In the genomic region with DNA sequence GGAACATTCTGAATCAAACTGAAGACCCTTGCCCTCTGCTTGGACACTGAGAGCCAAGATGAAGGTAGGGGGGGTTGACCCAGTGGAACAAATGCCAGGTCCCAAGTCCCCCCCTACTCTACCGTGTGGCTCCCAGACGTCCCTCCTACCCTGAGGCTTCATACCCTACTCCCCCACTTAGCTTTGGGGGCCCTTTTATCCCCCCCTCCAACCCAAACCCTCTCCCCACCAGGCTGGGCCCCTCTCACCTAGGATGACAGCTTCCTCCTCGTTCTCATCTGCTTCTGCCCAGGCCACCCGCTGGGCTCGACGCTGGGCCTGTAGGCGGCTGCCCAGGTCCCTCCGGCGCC, we compare ENCODE assay signal across 8 cellular contexts. TPM values are rescaled to one million over a fixed set of nuclear protein-coding genes. Genes with fewer than 3 reads are reported as not detected.
DNase-seq lines count a peak whose midpoint lies in the region; ATAC-seq lines count a peak whose summit lies in the region.

No MANE protein-coding gene starts in this region.

- POLR2A ChIA-PET in activated naive CD8-positive, alpha-beta T cell treated with anti-CD3 and anti-CD28 coated beads, Interleukin-2, amount 10 ng/mL, durations not matched to agents 7 days and 5 days (lab: Charles Lee): interaction anchor here (0.8 to 1.5 kb wide), 5 partner anchors 20 to 216 kb away, joined by 3 to 8 read pairs (median 6); partner anchors contain the start of genes FASTKD5 and UBOX5

- no peak for DNase-seq in activated CD8-positive, alpha-beta memory T cell treated with anti-CD3 and anti-CD28 coated beads, Interleukin-2, amount 10 ng/mL, durations not matched to agents 7 days and 5 days
- DNase-seq in activated CD8-positive, alpha-beta memory T cell treated with anti-CD3 and anti-CD28 coated beads, Interleukin-2, amount 50 U/mL, for 48 hours: no peak
- DNase-seq in activated naive CD8-positive, alpha-beta T cell treated with anti-CD3 and anti-CD28 coated beads, Interleukin-2, amount 10 ng/mL, durations not matched to agents 7 days and 5 days: no peak
- DNase-seq in NCI-H226 (no peak), NCI-H2227 (lab: John Stamatoyannopoulos, UW; ENCODE audit: unreplicated experiment) (no peak)

- no peaks in the 10 kb centered on the region for H3K27me3 Mint-ChIP-seq in activated CD8-positive, alpha-beta memory T cell treated with anti-CD3 and anti-CD28 coated beads, Interleukin-2, amount 10 ng/mL, durations not matched to agents 7 days and 5 days
- no peaks in the 10 kb centered on the region for H3K27me3 Mint-ChIP-seq in activated naive CD8-positive, alpha-beta T cell treated with anti-CD3 and anti-CD28 coated beads, Interleukin-2, amount 10 ng/mL, durations not matched to agents 7 days and 5 days

- CTCF ChIA-PET in activated CD8-positive, alpha-beta memory T cell treated with anti-CD3 and anti-CD28 coated beads, Interleukin-2, amount 10 ng/mL, durations not matched to agents 7 days and 5 days (lab: Charles Lee): interaction anchor here (1.1 to 1.9 kb wide), 3 partner anchors 16 to 125 kb away, joined by 3 to 8 read pairs (median 7); partner anchors contain the start of genes FASTKD5 and UBOX5

- H3K4me1 Mint-ChIP-seq in activated CD8-positive, alpha-beta memory T cell treated with anti-CD3 and anti-CD28 coated beads, Interleukin-2, amount 10 ng/mL, durations not matched to agents 7 days and 5 days: peaks cover 9% of the 10 kb centered on the region
- peaks cover 4% of the 10 kb centered on the region for H3K4me1 Mint-ChIP-seq in activated naive CD8-positive, alpha-beta T cell treated with anti-CD3 and anti-CD28 coated beads, Interleukin-2, amount 10 ng/mL, durations not matched to agents 7 days and 5 days

- H3K9me3 Mint-ChIP-seq in activated CD8-positive, alpha-beta memory T cell treated with anti-CD3 and anti-CD28 coated beads, Interleukin-2, amount 10 ng/mL, durations not matched to agents 7 days and 5 days (ENCODE audit: low read depth): no peaks in the 10 kb centered on the region
- no peaks in the 10 kb centered on the region for H3K9me3 Mint-ChIP-seq in activated naive CD8-positive, alpha-beta T cell treated with anti-CD3 and anti-CD28 coated beads, Interleukin-2, amount 10 ng/mL, durations not matched to agents 7 days and 5 days

- ATAC-seq in activated CD8-positive, alpha-beta memory T cell treated with anti-CD3 and anti-CD28 coated beads, Interleukin-2, amount 10 ng/mL, durations not matched to agents 7 days and 5 days: no peak
- ATAC-seq in activated naive CD8-positive, alpha-beta T cell treated with anti-CD3 and anti-CD28 coated beads, Interleukin-2, amount 10 ng/mL, durations not matched to agents 7 days and 5 days (ENCODE audit: low read depth): no peak
- ATAC-seq in GM19023 (IDR thresholded peaks at IDR 0.05; ENCODE audit: unreplicated experiment): no peak

- H3K27ac ChIP-seq in layer of hippocampus (ENCODE audit: low read depth, low read length) (peak overlapping the region; percentile 92), temporal lobe (ENCODE audit: low read depth, low read length) (peak overlapping the region; percentile 91)

- no peaks in the 10 kb centered on the region for H3K27me3 ChIP-seq in layer of hippocampus (ENCODE audit: control insufficient read depth, insufficient read depth, low read length)

- H3K27ac Mint-ChIP-seq in activated CD8-positive, alpha-beta memory T cell treated with anti-CD3 and anti-CD28 coated beads, Interleukin-2, amount 10 ng/mL, durations not matched to agents 7 days and 5 days: peak overlapping the region; percentile 98
- H3K27ac Mint-ChIP-seq in activated naive CD8-positive, alpha-beta T cell treated with anti-CD3 and anti-CD28 coated beads, Interleukin-2, amount 10 ng/mL, durations not matched to agents 7 days and 5 days: no peak overlapping the region

- peaks cover 19% of the 10 kb centered on the region for H3K36me3 Mint-ChIP-seq in activated CD8-positive, alpha-beta memory T cell treated with anti-CD3 and anti-CD28 coated beads, Interleukin-2, amount 10 ng/mL, durations not matched to agents 7 days and 5 days
- peaks cover 23% of the 10 kb centered on the region for H3K36me3 Mint-ChIP-seq in activated naive CD8-positive, alpha-beta T cell treated with anti-CD3 and anti-CD28 coated beads, Interleukin-2, amount 10 ng/mL, durations not matched to agents 7 days and 5 days

- peak overlapping the region; percentile 87 for H3K4me3 Mint-ChIP-seq in activated CD8-positive, alpha-beta memory T cell treated with anti-CD3 and anti-CD28 coated beads, Interleukin-2, amount 10 ng/mL, durations not matched to agents 7 days and 5 days
- peak overlapping the region; percentile 95 for H3K4me3 Mint-ChIP-seq in activated naive CD8-positive, alpha-beta T cell treated with anti-CD3 and anti-CD28 coated beads, Interleukin-2, amount 10 ng/mL, durations not matched to agents 7 days and 5 days

RNA-seq across cellular contexts. Expression of gene DDRGK1, which starts 1.5 kb away (rescaled TPM):
- 10 to 100 TPM; 63.6 to 63.7 TPM for total RNA-seq in activated CD8-positive, alpha-beta memory T cell treated with anti-CD3 and anti-CD28 coated beads, Interleukin-2, amount 10 ng/mL, durations not matched to agents 7 days and 5 days
- total RNA-seq in activated naive CD8-positive, alpha-beta T cell treated with anti-CD3 and anti-CD28 coated beads, Interleukin-2, amount 10 ng/mL, durations not matched to agents 7 days and 5 days: 10 to 100 TPM; 58.1 to 59.2 TPM
- total RNA-seq in temporal lobe: 19.4 TPM

RNA-seq across cellular contexts. Expression of gene ITPA, which starts 6.4 kb away (rescaled TPM):
- 10 to 100 TPM; 51.9 to 71.7 TPM for total RNA-seq in activated CD8-positive, alpha-beta memory T cell treated with anti-CD3 and anti-CD28 coated beads, Interleukin-2, amount 10 ng/mL, durations not matched to agents 7 days and 5 days
- 10 to 100 TPM; 44.3 to 44.4 TPM for total RNA-seq in activated naive CD8-positive, alpha-beta T cell treated with anti-CD3 and anti-CD28 coated beads, Interleukin-2, amount 10 ng/mL, durations not matched to agents 7 days and 5 days
- total RNA-seq in temporal lobe: 28.0 TPM

RNA-seq across cellular contexts. Expression of gene LZTS3, which starts 29.6 kb away (rescaled TPM):
- total RNA-seq in activated CD8-positive, alpha-beta memory T cell treated with anti-CD3 and anti-CD28 coated beads, Interleukin-2, amount 10 ng/mL, durations not matched to agents 7 days and 5 days: under 1 TPM; 0.41 to 0.70 TPM
- 1 to 10 TPM; 2.1 to 2.5 TPM for total RNA-seq in activated naive CD8-positive, alpha-beta T cell treated with anti-CD3 and anti-CD28 coated beads, Interleukin-2, amount 10 ng/mL, durations not matched to agents 7 days and 5 days
- total RNA-seq in temporal lobe: 15.0 TPM

RNA-seq across cellular contexts. Expression of gene SLC4A11, which starts 36.0 kb away (rescaled TPM):
- total RNA-seq in activated CD8-positive, alpha-beta memory T cell treated with anti-CD3 and anti-CD28 coated beads, Interleukin-2, amount 10 ng/mL, durations not matched to agents 7 days and 5 days: 1 to 10 TPM; 5.4 to 6.0 TPM
- total RNA-seq in activated naive CD8-positive, alpha-beta T cell treated with anti-CD3 and anti-CD28 coated beads, Interleukin-2, amount 10 ng/mL, durations not matched to agents 7 days and 5 days: 1 to 10 TPM; 1.9 to 2.4 TPM
- under 0.01 TPM for total RNA-seq in temporal lobe

RNA-seq across cellular contexts. Expression of gene FASTKD5, which starts 43.3 kb away (rescaled TPM):
- 10 to 100 TPM; 17.0 to 23.6 TPM for total RNA-seq in activated CD8-positive, alpha-beta memory T cell treated with anti-CD3 and anti-CD28 coated beads, Interleukin-2, amount 10 ng/mL, durations not matched to agents 7 days and 5 days
- total RNA-seq in activated naive CD8-positive, alpha-beta T cell treated with anti-CD3 and anti-CD28 coated beads, Interleukin-2, amount 10 ng/mL, durations not matched to agents 7 days and 5 days: 10 to 100 TPM; 21.3 to 21.7 TPM
- 17.0 TPM for total RNA-seq in temporal lobe
